Comparison of ENCODE assay signal across 10 cellular contexts in genomic region chr5:169300468-169301385, GRCh38. TPM values are rescaled to one million over a fixed set of nuclear protein-coding genes. Genes with fewer than 3 reads are reported as not detected.
DNase-seq lines count a peak whose midpoint lies in the region; ATAC-seq, FAIRE-seq and TF ChIP-seq lines count a peak whose summit lies in the region.
"Had no signal": no experiment of that assay in that cellular context is flagged by ENCODE, and none has a peak within 500 bp of the region (broad histone marks: within the 10 kb centered on the region; RNA-seq: fewer than 3 reads in every experiment).

Gene SLIT3 (minus strand): TSS chr5:169301139. CDS start chr5:169300709, 430 bp downstream.

- H3K4me3 ChIP-seq in bronchial epithelial cell (ENCODE audit: low read depth, low read length): peak within 1 kb of the TSS; percentile 37

- TF ChIP-seq CTCF in bronchial epithelial cell (IDR thresholded peaks at IDR 0.05; ENCODE audit: insufficient read depth, low read length, severe bottlenecking) (no peak), subcutaneous adipose tissue (IDR thresholded peaks at IDR 0.05; ENCODE audit: low read depth) (no peak)

- no peak for FAIRE-seq in bronchial epithelial cell (lab: Jason Lieb, UNC)
- FAIRE-seq: A204.1 had no signal

- H3K36me3 ChIP-seq in bronchial epithelial cell (ENCODE audit: control insufficient read depth, insufficient read depth, low read length): no peaks in the 10 kb centered on the region

- H3K27me3 ChIP-seq in bronchial epithelial cell (ENCODE audit: control insufficient read depth, insufficient read depth, low read length): no peaks in the 10 kb centered on the region

- DNase-seq in DMS79 treated with DMSO at 0.1 percent for 48 hours (lab: John Stamatoyannopoulos, UW) (peak; percentile 33), DMS79 (lab: John Stamatoyannopoulos, UW) (no peak), bronchial epithelial cell (ENCODE audit: low read depth) (peak; percentile 59), iris pigment epithelial cell (ENCODE audit: low read depth) (peak; percentile 38), UCSD-AML1 (lab: John Stamatoyannopoulos, UW; ENCODE audit: unreplicated experiment) (no peak), NCI-H1105 treated with DMSO at 0.1 percent for 48 hours (lab: John Stamatoyannopoulos, UW) (no peak)

- no peak for ATAC-seq in HG02885 (IDR thresholded peaks at IDR 0.05; ENCODE audit: poor library complexity, unreplicated experiment)

RNA-seq across cellular contexts. Expression of gene SLIT3, which starts in this region (rescaled TPM):
- 0.79 and 1.7 TPM in 2 replicates for total RNA-seq in bronchial epithelial cell
- total RNA-seq in subcutaneous adipose tissue: 100 to 1,000 TPM in 1 of 4 donors, 10 to 100 TPM in 3; 48.1 to 163 (median 83.2) TPM
- total RNA-seq: T-helper 1 cell treated with Interleukin-12 subunit alpha and Interleukin-12 subunit beta and Interleukin-4 antibody, amounts not matched to agents 30 ng/mL and 1 ng/mL, for 36 hours had no signal

Comparison
In these comparisons a context has a peak if more than half of its experiments do, and no peak if none do; other contexts are left out.
1. RNA of gene SLIT3 (total RNA-seq): 48.1 to 163 TPM in subcutaneous adipose tissue; 0.79 to 1.7 TPM in bronchial epithelial cell; every median in the first group is over 10 times any median in the second.
2. DNase-seq: peak in DMS79 treated with DMSO at 0.1 percent for 48 hours (single experiment), bronchial epithelial cell (single experiment) and iris pigment epithelial cell (single experiment); none in DMS79 (single experiment), UCSD-AML1 (single experiment) and NCI-H1105 treated with DMSO at 0.1 percent for 48 hours (single experiment).